In the genomic region with DNA sequence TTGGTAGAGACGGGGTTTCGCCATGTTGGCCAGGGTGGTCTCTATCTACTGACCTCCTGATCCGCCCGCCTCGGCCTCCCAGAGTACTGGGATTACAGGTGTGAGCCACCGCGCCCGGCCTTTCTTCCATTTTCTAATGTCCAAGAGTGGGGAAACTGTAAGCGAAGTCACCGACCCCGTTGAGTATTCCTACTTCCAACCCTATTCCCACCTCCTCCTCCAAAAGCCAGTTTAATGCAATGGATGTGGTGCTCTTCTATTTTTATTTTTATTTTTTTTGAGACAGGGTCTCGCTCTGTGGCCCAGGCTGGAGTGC, we compare ENCODE assay signal across 8 cellular contexts. TPM values are rescaled to one million over a fixed set of nuclear protein-coding genes. Genes with fewer than 3 reads are reported as not detected.
A peak's percentile ranks its signal among the peaks of the same experiment; 100 is the strongest.
DNase-seq lines count a peak whose midpoint lies in the region; ATAC-seq and TF ChIP-seq lines count a peak whose summit lies in the region.

No MANE protein-coding gene starts in this region.

- ATAC-seq in PC-3: no peak
- no peak for ATAC-seq in HG03280 (IDR thresholded peaks at IDR 0.05; ENCODE audit: unreplicated experiment)

- no peaks in the 10 kb centered on the region for H3K4me1 ChIP-seq in PC-3 (ENCODE audit: insufficient read depth, low read length)
- no peaks in the 10 kb centered on the region for H3K4me1 ChIP-seq in endodermal cell (ENCODE audit: control insufficient read depth, insufficient read depth, low read length)
- no peaks in the 10 kb centered on the region for H3K4me1 ChIP-seq in rectal smooth muscle tissue (ENCODE audit: control insufficient read depth, insufficient read depth, low read length)
- no peaks in the 10 kb centered on the region for H3K4me1 ChIP-seq in mesendoderm (ENCODE audit: control insufficient read depth, low read depth, low read length)

- H3K36me3 Mint-ChIP-seq in endodermal cell (ENCODE audit: low read depth): peaks cover 25% of the 10 kb centered on the region

- no peak for TF ChIP-seq CTCF in PC-3 (conservative IDR thresholded peaks at IDR 0.05; ENCODE audit: low read depth, low read length)
- TF ChIP-seq CTCF in endodermal cell (conservative IDR thresholded peaks at IDR 0.05): no peak

- no peak overlapping the region for H2BK15ac ChIP-seq in mesendoderm (replicated peaks; ENCODE audit: low read depth)

- POLR2A ChIA-PET in PC-3 (lab: Charles Lee; ENCODE audit: unreplicated experiment): no interaction called here

- H2BK5ac ChIP-seq in mesendoderm (ENCODE audit: low read length): no peak overlapping the region

- H2AK5ac ChIP-seq in mesendoderm (ENCODE audit: low read length): no peak overlapping the region

- no peak overlapping the region for H3K18ac ChIP-seq in mesendoderm (ENCODE audit: low read length)

- no TSS peak for BruUV-seq in PC-3 (replicated peaks; lab: Mats Ljungman, UMichigan)

- no peaks in the 10 kb centered on the region for H3K27me3 Mint-ChIP-seq in endodermal cell (ENCODE audit: insufficient read depth)

- H3K23ac ChIP-seq in mesendoderm (ENCODE audit: low read length): no peak overlapping the region

- H3K27ac ChIP-seq in PC-3 (ENCODE audit: low read length): no peak overlapping the region
- no peak overlapping the region for H3K27ac ChIP-seq in endodermal cell (ENCODE audit: low read depth, low read length)
- peak overlapping the region; percentile 97 for H3K27ac ChIP-seq in rectal smooth muscle tissue (ENCODE audit: low read depth, low read length)
- H3K27ac ChIP-seq in mesendoderm (ENCODE audit: low read depth, low read length): no peak overlapping the region

- H3K79me2 ChIP-seq in PC-3 (ENCODE audit: low read length) (peaks cover 15% of the 10 kb centered on the region), mesendoderm (ENCODE audit: control insufficient read depth, insufficient read depth, low read length) (peaks cover 3% of the 10 kb centered on the region)

- H2BK120ac ChIP-seq in mesendoderm (ENCODE audit: low read depth, low read length): no peak overlapping the region

- intact Hi-C loops in PC-3 (cut with micrococcal nuclease): no loop called here

- H3K27me3 ChIP-seq in PC-3 (ENCODE audit: low read length) (no peaks in the 10 kb centered on the region), endodermal cell (ENCODE audit: control insufficient read depth, insufficient read depth, low read length, poor library complexity, severe bottlenecking) (no peaks in the 10 kb centered on the region), rectal smooth muscle tissue (ENCODE audit: control insufficient read depth, insufficient read depth, low read length) (no peaks in the 10 kb centered on the region), mesendoderm (ENCODE audit: insufficient read depth, low read length, poor library complexity) (no peaks in the 10 kb centered on the region)

- peak overlapping the region; percentile 72 for H3K4me3 Mint-ChIP-seq in endodermal cell

- no peak overlapping the region for H3K4ac ChIP-seq in mesendoderm (ENCODE audit: low read depth, low read length)

- H3K9me3 Mint-ChIP-seq in endodermal cell: no peaks in the 10 kb centered on the region

- CTCF ChIA-PET in PC-3 (lab: Charles Lee): no interaction called here

- no peaks in the 10 kb centered on the region for H3K9me2 ChIP-seq in PC-3 (replicated peaks; ENCODE audit: low read length)

- peaks cover 3% of the 10 kb centered on the region for H3F3A ChIP-seq in PC-3 (ENCODE audit: low read length, unreplicated experiment)

- H3K9ac ChIP-seq in PC-3 (ENCODE audit: low read length) (no peak overlapping the region), endodermal cell (ENCODE audit: extremely low read depth, low read length, poor library complexity, severe bottlenecking) (no peak overlapping the region), rectal smooth muscle tissue (ENCODE audit: low read length) (no peak overlapping the region), mesendoderm (ENCODE audit: low read length) (no peak overlapping the region)

- DNase-seq in PC-3: no peak
- peak; percentile 58 for DNase-seq in endodermal cell
- DNase-seq in mesendoderm: no peak
- DNase-seq in HK-2 (ENCODE audit: unreplicated experiment): no peak
- no peak for DNase-seq in 8988T

- H3K9me3 ChIP-seq in PC-3 (ENCODE audit: low read length) (no peaks in the 10 kb centered on the region), endodermal cell (ENCODE audit: control insufficient read depth, low read length) (no peaks in the 10 kb centered on the region)

- H3K4me1 Mint-ChIP-seq in endodermal cell: peaks cover 2% of the 10 kb centered on the region

- H3K4me2 ChIP-seq in PC-3 (ENCODE audit: low read length) (peak overlapping the region; percentile 53; the same call in 1 of the 2 replicates), mesendoderm (ENCODE audit: low read length) (no peak overlapping the region)

- H3K56ac ChIP-seq in mesendoderm (ENCODE audit: low read length): no peak overlapping the region

- H4K8ac ChIP-seq in mesendoderm (ENCODE audit: low read depth, low read length): no peak overlapping the region

- H3K79me1 ChIP-seq in mesendoderm (ENCODE audit: low read length): no peaks in the 10 kb centered on the region

- H3K36me3 ChIP-seq in PC-3 (ENCODE audit: low read depth, low read length) (no peaks in the 10 kb centered on the region), endodermal cell (ENCODE audit: control insufficient read depth, insufficient read depth, low read length) (peaks cover 29% of the 10 kb centered on the region), rectal smooth muscle tissue (ENCODE audit: control insufficient read depth, insufficient read depth, low read length) (peaks cover 6% of the 10 kb centered on the region), mesendoderm (ENCODE audit: control insufficient read depth, insufficient read depth, low read length) (no peaks in the 10 kb centered on the region)

- H4K5ac ChIP-seq in mesendoderm (ENCODE audit: low read length): no peak overlapping the region

- H3K27ac Mint-ChIP-seq in endodermal cell: peak overlapping the region; percentile 99

- H4K20me1 ChIP-seq in PC-3 (ENCODE audit: low read length): no peaks in the 10 kb centered on the region

- H2AFZ ChIP-seq in PC-3 (ENCODE audit: low read length): no peak overlapping the region

- 92 to 98% methylated on average over 12 of the region's 12 CpGs for WGBS in endodermal cell (ENCODE audit: insufficient coverage in 1 of 2, insufficient read length in 1 of 2), 2 experiments
- WGBS in mesendoderm (ENCODE audit: extremely low coverage, insufficient coverage, low lambda C conversion rate): no CpG with 5 or more reads among the region's 12 CpGs

- H3K4me3 ChIP-seq in GM08714 (ENCODE audit: low read length) (peak overlapping the region; percentile 40; the same call in 1 of the 2 replicates), PC-3 (ENCODE audit: low read length) (peak overlapping the region; percentile 40), endodermal cell (ENCODE audit: low read length) (no peak overlapping the region), rectal smooth muscle tissue (ENCODE audit: low read length) (peak overlapping the region; percentile 78), mesendoderm (ENCODE audit: low read length) (no peak overlapping the region)

RNA-seq across cellular contexts. Expression of gene RNU6-9, which starts 0.4 kb away (rescaled TPM):
- total RNA-seq in PC-3 (2014; rRNA removed) (not detected in 2 replicates), endodermal cell (not detected)
- under 0.01 TPM for polyA plus RNA-seq in endodermal cell (2013, experiment 1 of 2)
- polyA plus RNA-seq in endodermal cell (2013, experiment 2 of 2): under 0.01 TPM
- not detected for polyA plus RNA-seq in mesendoderm (2013, experiment 1 of 2)
- polyA plus RNA-seq in mesendoderm (2013, experiment 2 of 2): not detected

RNA-seq across cellular contexts. Expression of gene MED16, which starts 0.7 kb away (rescaled TPM):
- total RNA-seq in PC-3 (2014; rRNA removed) (25.9 and 41.6 TPM in 2 replicates), endodermal cell (10 to 100 TPM; 75.8 to 92.4 TPM)
- 69.8 TPM for polyA plus RNA-seq in endodermal cell (2013, experiment 1 of 2)
- polyA plus RNA-seq in endodermal cell (2013, experiment 2 of 2): 66.0 TPM
- polyA plus RNA-seq in mesendoderm (2013, experiment 1 of 2): 34.1 TPM
- polyA plus RNA-seq in mesendoderm (2013, experiment 2 of 2): 33.8 TPM

RNA-seq across cellular contexts. Expression of gene R3HDM4, which starts 19.3 kb away (rescaled TPM):
- total RNA-seq in PC-3 (2014; rRNA removed) (34.0 and 44.9 TPM in 2 replicates), endodermal cell (10 to 100 TPM; 61.1 to 64.7 TPM)
- 54.6 TPM for polyA plus RNA-seq in endodermal cell (2013, experiment 1 of 2)
- 56.9 TPM for polyA plus RNA-seq in endodermal cell (2013, experiment 2 of 2)
- 56.1 TPM for polyA plus RNA-seq in mesendoderm (2013, experiment 1 of 2)
- polyA plus RNA-seq in mesendoderm (2013, experiment 2 of 2): 56.0 TPM

RNA-seq across cellular contexts. Expression of gene KISS1R, which starts 23.4 kb away (rescaled TPM):
- total RNA-seq in PC-3 (2014; rRNA removed) (1.2 and 3.9 TPM in 2 replicates), endodermal cell (under 1 TPM in 1 of 2 donors, not detected in 1; 0.73 TPM)
- 1.3 TPM for polyA plus RNA-seq in endodermal cell (2013, experiment 1 of 2)
- polyA plus RNA-seq in endodermal cell (2013, experiment 2 of 2): 0.70 TPM
- 0.10 TPM for polyA plus RNA-seq in mesendoderm (2013, experiment 1 of 2)
- polyA plus RNA-seq in mesendoderm (2013, experiment 2 of 2): 0.15 TPM

RNA-seq across cellular contexts. Expression of gene ARID3A, which starts 32.1 kb away (rescaled TPM):
- total RNA-seq in PC-3 (2014; rRNA removed) (5.6 and 13.9 TPM in 2 replicates), endodermal cell (100 to 1,000 TPM; 121 to 124 TPM)
- polyA plus RNA-seq in endodermal cell (2013, experiment 1 of 2): 40.4 TPM
- 41.7 TPM for polyA plus RNA-seq in endodermal cell (2013, experiment 2 of 2)
- 66.2 TPM for polyA plus RNA-seq in mesendoderm (2013, experiment 1 of 2)
- polyA plus RNA-seq in mesendoderm (2013, experiment 2 of 2): 69.1 TPM

Comparison
In these comparisons a context has a peak if more than half of its experiments do, and no peak if none do; other contexts are left out.
1. H3K4me3 ChIP-seq: peak in GM08714 (single experiment), PC-3 (single experiment) and rectal smooth muscle tissue (single experiment); none in endodermal cell (single experiment) and mesendoderm (single experiment).